Comparison of ENCODE assay signal across 19 cellular contexts in the genomic region with DNA sequence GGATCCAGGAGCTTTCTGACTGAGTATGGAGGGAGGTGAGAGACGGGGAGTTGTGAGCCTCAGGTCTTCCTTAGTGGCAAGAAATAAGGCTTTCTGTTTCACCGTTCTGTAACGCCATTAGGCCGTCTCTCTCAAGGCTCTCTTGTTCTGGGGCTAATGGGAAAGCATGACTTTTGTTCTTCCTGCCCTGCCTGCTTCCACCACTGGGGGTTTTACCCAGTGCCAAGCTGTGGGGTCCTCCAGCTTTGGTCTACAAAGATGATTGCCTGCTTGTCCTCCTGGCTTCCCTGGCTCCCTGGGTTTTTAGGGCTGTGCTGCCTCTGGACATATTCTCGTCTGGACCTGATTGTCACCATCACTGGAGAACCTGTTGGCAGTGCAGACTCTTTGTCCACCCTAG.
A peak's percentile ranks its signal among the peaks of the same experiment; 100 is the strongest.
DNase-seq lines count a peak whose midpoint lies in the region; ATAC-seq, FAIRE-seq and TF ChIP-seq lines count a peak whose summit lies in the region.
"Had no signal": no experiment of that assay in that cellular context is flagged by ENCODE, and none has a peak within 500 bp of the region (broad histone marks: within the 10 kb centered on the region; RNA-seq: fewer than 3 reads in every experiment).

No MANE protein-coding gene starts in this region.

- CTCF ChIA-PET in H1 (lab: Charles Lee; ENCODE audit: partially characterized antibody) = interaction anchor here (0.5 to 3.1 kb wide), 14 partner anchors 9 to 815 kb away, joined by 3 to 16 read pairs (median 5); a partner anchor contains a TSS

- peaks cover 15% of the 10 kb centered on the region for H3K79me2 ChIP-seq in Loucy (ENCODE audit: insufficient read depth, low read length)
- H3K79me2 ChIP-seq in H1 (ENCODE audit: control insufficient read depth in 1 of 2, insufficient read depth in 2 of 2, low read length in 2 of 2) = no peaks in the 10 kb centered on the region
- no peaks in the 10 kb centered on the region for H3K79me2 ChIP-seq in osteoblast (ENCODE audit: insufficient read depth, low read length)

- no peaks in the 10 kb centered on the region for H3K9me2 ChIP-seq in Loucy (replicated peaks; ENCODE audit: low read depth, low read length)

- no peaks in the 10 kb centered on the region for H3K27me3 ChIP-seq in Loucy (ENCODE audit: insufficient read depth, low read length, poor library complexity, severe bottlenecking)
- no peaks in the 10 kb centered on the region for H3K27me3 ChIP-seq in H1 (replicated peaks in 1 of 4; ENCODE audit: control insufficient read depth in 3 of 4, extremely low read depth in 1 of 4, insufficient read depth in 3 of 4, low read length in 3 of 4)
- H3K27me3 ChIP-seq in osteoblast (ENCODE audit: insufficient read depth, low read length) = peaks cover 57% of the 10 kb centered on the region
- H3K27me3 ChIP-seq: ovary had no signal

- H3F3A ChIP-seq in Loucy (ENCODE audit: low read depth) = no peaks in the 10 kb centered on the region

- no peak for ATAC-seq in GM21526 (IDR thresholded peaks at IDR 0.05; ENCODE audit: low FRiP score, unreplicated experiment)
- ATAC-seq: left lung; stimulated activated effector memory CD8-positive, alpha-beta T cell treated with anti-CD3 and anti-CD28 coated beads, Interleukin-12 subunit alpha, Interleukin-12 subunit beta, amount 100 ng/mL, for 72 hours had no signal

- H3K9ac ChIP-seq in Loucy (ENCODE audit: low read depth, low read length, poor library complexity, severe bottlenecking) (no peak overlapping the region), H1 (replicated peaks in 1 of 4; ENCODE audit: extremely low read depth in 1 of 4, low read depth in 3 of 4, low read length in 3 of 4) (no peak overlapping the region)

- no peak for TF ChIP-seq POLR2A in H1 (IDR thresholded peaks at IDR 0.05; ENCODE audit: control extremely low read depth in 1 of 2, low read depth in 2 of 2, low read length in 2 of 2)

- DNase-seq in GM12864 (ENCODE audit: low read depth) (no peak), H1 (ENCODE audit: low read depth in 1 of 2, low spot score in 2 of 2) (no peak), osteoblast (ENCODE audit: insufficient read length, low spot score, missing footprints) (peak; percentile 30), GM19240 (ENCODE audit: insufficient read length, low spot score) (no peak), glomerular visceral epithelial cell (ENCODE audit: extremely low spot score) (no peak)
- no peak for DNase-seq in stimulated activated CD4-positive, alpha-beta T cell treated with anti-CD3 and anti-CD28 coated beads, Interleukin-2, amount 100 ng/mL, for 24 hours
- DNase-seq: activated CD4-positive, CD25-positive, alpha-beta regulatory T cell treated with anti-CD3 and anti-CD28 coated beads, Interleukin-2, amount 50 U/mL, for 72 hours; left lung; NCI-H187 treated with DMSO at 0.1 percent for 48 hours; NCI-H526; ovary; small intestine; T-helper 1 cell had no signal

- WGBS in H1 (ENCODE audit: extremely low coverage in 1 of 2, insufficient coverage in 1 of 2, insufficient read length in 1 of 2, insufficient replicate concordance in 2 of 2, low coverage in 1 of 2, low lambda C conversion rate in 2 of 2, missing lambda C conversion rate in 1 of 2), 2 experiments = 92% methylated on average over 5 of the region's 5 CpGs; no CpG with 5 or more reads in 1 of the 2 experiments

- TF ChIP-seq EP300 in H1 (IDR thresholded peaks at IDR 0.05; ENCODE audit: borderline replicate concordance in 1 of 2, low read depth in 2 of 2, low read length in 2 of 2) = no peak

- H4K91ac ChIP-seq in H1 (replicated peaks; ENCODE audit: insufficient read length, low read length) = peak overlapping the region; percentile 32

- H3K14ac ChIP-seq in H1 (ENCODE audit: insufficient read length) = no peak overlapping the region

- H3K23me2 ChIP-seq in H1 (ENCODE audit: low read depth, low read length) = no peaks in the 10 kb centered on the region

- TF ChIP-seq RAD21 in H1 (IDR thresholded peaks at IDR 0.05 in 1 of 2, conservative IDR thresholded peaks at IDR 0.05 in 1 of 2; ENCODE audit: low read depth in 2 of 2, low read length in 2 of 2) = 0 out of 4 replicates have a peak, but pooled peaks of 1 of the 2 experiments have one; percentile 4

- peak overlapping the region; percentile 13 for H2BK120ac ChIP-seq in H1 (replicated peaks; ENCODE audit: low read depth, low read length)

- peaks cover 30% of the 10 kb centered on the region for H3K4me1 ChIP-seq in Loucy (ENCODE audit: insufficient read depth, low read length, poor library complexity, severe bottlenecking)
- peaks cover 4 to 16% (median 13%) of the 10 kb centered on the region in 4 experiments for H3K4me1 ChIP-seq in H1 (replicated peaks in 1 of 4; ENCODE audit: control insufficient read depth in 3 of 4, insufficient read depth in 4 of 4, low read length in 3 of 4)
- H3K4me1 ChIP-seq in osteoblast (ENCODE audit: insufficient read depth, low read length) = peaks cover 16% of the 10 kb centered on the region
- H3K4me1 ChIP-seq: left lung, tibial nerve had no signal

- H3K23ac ChIP-seq in H1 (ENCODE audit: insufficient read length) = no peak overlapping the region

- H4K20me1 ChIP-seq in Loucy (ENCODE audit: insufficient read depth, low read length, poor library complexity, severe bottlenecking) (no peaks in the 10 kb centered on the region), H1 (replicated peaks in 1 of 2; ENCODE audit: control insufficient read depth in 1 of 2, insufficient read depth in 2 of 2, low read length in 2 of 2) (no peaks in the 10 kb centered on the region), osteoblast (ENCODE audit: insufficient read depth, low read length) (peaks cover 4% of the 10 kb centered on the region)

- no peaks in the 10 kb centered on the region for H3K79me1 ChIP-seq in H1 (ENCODE audit: low read depth, low read length)

- no peaks in the 10 kb centered on the region for H3K9me3 ChIP-seq in Loucy (ENCODE audit: insufficient read depth, low read depth, low read length)
- H3K9me3 ChIP-seq in H1 (ENCODE audit: insufficient read depth in 2 of 2, low read depth in 1 of 2, low read length in 1 of 2) = no peaks in the 10 kb centered on the region
- no peaks in the 10 kb centered on the region for H3K9me3 ChIP-seq in osteoblast (ENCODE audit: low read depth, low read length)
- H3K9me3 ChIP-seq: left lung, ovary, tibial nerve had no signal

- H3K36me3 ChIP-seq in Loucy (ENCODE audit: insufficient read depth, low read length) (no peaks in the 10 kb centered on the region), H1 (ENCODE audit: control insufficient read depth in 2 of 4, insufficient read depth in 4 of 4, low read length in 3 of 4) (no peaks in the 10 kb centered on the region), osteoblast (ENCODE audit: insufficient read depth, low read length) (no peaks in the 10 kb centered on the region)
- H3K36me3 ChIP-seq: left lung, ovary, tibial nerve had no signal

- H3K4me3 ChIP-seq in GM12864 (ENCODE audit: low read depth, low read length) (no peak overlapping the region), Loucy (ENCODE audit: low read length, poor library complexity, severe bottlenecking) (no peak overlapping the region), H1 (ENCODE audit: extremely low read depth in 1 of 4, insufficient read depth in 2 of 4, low read depth in 3 of 4, low read length in 4 of 4) (no peak overlapping the region), osteoblast (ENCODE audit: insufficient read depth, low read length) (no peak overlapping the region)
- H3K4me3 ChIP-seq: left lung, ovary, tibial nerve had no signal

- peak overlapping the region; percentile 27 for H3K4ac ChIP-seq in H1 (replicated peaks; ENCODE audit: insufficient read length, low read depth, low read length)

- peak overlapping the region; percentile 60; the same call in 1 of the 2 replicates for H2AK5ac ChIP-seq in H1 (ENCODE audit: low read depth, low read length)

- H3K27ac ChIP-seq in H1 (ENCODE audit: low read depth, low read length) = no peak overlapping the region
- H3K27ac ChIP-seq in osteoblast (ENCODE audit: low read depth, low read length) = no peak overlapping the region
- H3K27ac ChIP-seq: left lung, ovary, tibial nerve had no signal

- 0 out of 2 replicates have a peak overlapping the region, but pooled peaks have one; percentile 50 for H2BK12ac ChIP-seq in H1 (ENCODE audit: low read depth, low read length)

- no peak overlapping the region for H2BK5ac ChIP-seq in H1 (ENCODE audit: low read depth, low read length)

- peak overlapping the region; percentile 86; the same call in 1 of the 2 replicates for H2BK20ac ChIP-seq in H1 (ENCODE audit: low read length)

- no peak overlapping the region for H3K56ac ChIP-seq in H1 (replicated peaks; ENCODE audit: insufficient read length, low read depth, low read length)

- H2AFZ ChIP-seq in Loucy (ENCODE audit: low read length) (peak overlapping the region; percentile 57; the same call in 1 of the 2 replicates), H1 (ENCODE audit: low read length) (no peak overlapping the region), osteoblast (ENCODE audit: low read length) (no peak overlapping the region)

- no peak for FAIRE-seq in H1 (lab: Jason Lieb, UNC)
- FAIRE-seq: G401.6, GM18507, small intestine had no signal

- H4K5ac ChIP-seq in H1 (ENCODE audit: insufficient read length, low read depth, low read length) = no peak overlapping the region

- peak; percentile 49 for TF ChIP-seq CTCF in GM12864 (IDR thresholded peaks at IDR 0.05; ENCODE audit: low read depth, low read length, missing control alignments)
- peak; percentile 58 for TF ChIP-seq CTCF in Loucy (conservative IDR thresholded peaks at IDR 0.05; ENCODE audit: low read length)
- TF ChIP-seq CTCF in H1 (IDR thresholded peaks at IDR 0.05; ENCODE audit: control extremely low read depth in 1 of 3, insufficient read depth in 1 of 3, low read depth in 1 of 3, low read length in 3 of 3) = peak; percentile 26 to 46 (median 28); a peak in 3 of 4 replicates
- TF ChIP-seq CTCF in osteoblast (IDR thresholded peaks at IDR 0.05; ENCODE audit: extremely low read depth, low read depth, low read length) = peak; percentile 27

- H4K8ac ChIP-seq in H1 (ENCODE audit: extremely low read depth, insufficient read depth, low read length) = peak overlapping the region; percentile 57; the same call in 1 of the 2 replicates

- peak overlapping the region; percentile 99; the same call in 1 of the 2 replicates for H2BK15ac ChIP-seq in H1 (ENCODE audit: low read length)

- peak overlapping the region; percentile 4; the same call in 1 of the 2 replicates for H3K18ac ChIP-seq in H1 (ENCODE audit: extremely low read depth, low read length)

- POLR2A ChIA-PET in H1 (lab: Charles Lee; ENCODE audit: partially characterized antibody) = interaction anchor here (1.0 to 1.1 kb wide), 2 partner anchors 11 to 12 kb away, joined by 3 read pairs; no protein-coding TSS in a partner anchor

- no peak overlapping the region for H3K4me2 ChIP-seq in Loucy (ENCODE audit: low read depth, low read length, poor library complexity, severe bottlenecking)
- no peak overlapping the region for H3K4me2 ChIP-seq in H1 (ENCODE audit: insufficient read depth in 1 of 2, low read depth in 2 of 2, low read length in 2 of 2)
- no peak overlapping the region for H3K4me2 ChIP-seq in osteoblast (ENCODE audit: insufficient read depth, low read length)

TF ChIP-seq in H1, 55 proteins besides CTCF, POLR2A, EP300 and RAD21 (continues in another document):
- TF ChIP-seq RFX5 (IDR thresholded peaks at IDR 0.05; ENCODE audit: borderline replicate concordance, low read depth, low read length) (no peak), SAP30 (IDR thresholded peaks at IDR 0.05; ENCODE audit: insufficient read depth, insufficient replicate concordance, low read length) (no peak), ASH2L (IDR thresholded peaks at IDR 0.05; ENCODE audit: low read length) (no peak)
